In the genomic region with DNA sequence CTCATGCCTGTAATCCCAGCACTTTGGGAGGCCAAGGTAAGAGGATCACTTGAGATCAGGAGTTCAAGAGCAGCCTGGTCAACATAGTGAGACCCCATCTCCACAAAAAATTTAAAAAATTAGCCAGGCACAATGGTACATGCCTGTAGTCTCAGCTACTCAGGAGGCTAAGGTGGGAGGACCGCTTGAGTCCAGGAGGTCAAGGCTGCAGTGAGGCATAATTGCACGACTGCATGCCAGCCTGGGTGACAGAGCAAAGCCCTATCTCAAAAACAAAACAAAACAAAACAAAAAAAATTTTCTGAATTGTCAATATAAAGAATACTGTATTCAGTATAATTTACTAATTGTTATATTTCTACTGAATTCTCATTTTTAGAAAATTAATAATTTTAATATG, we compare ENCODE assay signal across 1 cellular context.
TF ChIP-seq lines count a peak whose summit lies in the region.

No MANE protein-coding gene starts in this region.

TF ChIP-seq in HepG2, 621 proteins besides CTCF, POLR2A, EP300 and RAD21 (continued from another document and continues in another):
- TF ChIP-seq, protein P1, sequence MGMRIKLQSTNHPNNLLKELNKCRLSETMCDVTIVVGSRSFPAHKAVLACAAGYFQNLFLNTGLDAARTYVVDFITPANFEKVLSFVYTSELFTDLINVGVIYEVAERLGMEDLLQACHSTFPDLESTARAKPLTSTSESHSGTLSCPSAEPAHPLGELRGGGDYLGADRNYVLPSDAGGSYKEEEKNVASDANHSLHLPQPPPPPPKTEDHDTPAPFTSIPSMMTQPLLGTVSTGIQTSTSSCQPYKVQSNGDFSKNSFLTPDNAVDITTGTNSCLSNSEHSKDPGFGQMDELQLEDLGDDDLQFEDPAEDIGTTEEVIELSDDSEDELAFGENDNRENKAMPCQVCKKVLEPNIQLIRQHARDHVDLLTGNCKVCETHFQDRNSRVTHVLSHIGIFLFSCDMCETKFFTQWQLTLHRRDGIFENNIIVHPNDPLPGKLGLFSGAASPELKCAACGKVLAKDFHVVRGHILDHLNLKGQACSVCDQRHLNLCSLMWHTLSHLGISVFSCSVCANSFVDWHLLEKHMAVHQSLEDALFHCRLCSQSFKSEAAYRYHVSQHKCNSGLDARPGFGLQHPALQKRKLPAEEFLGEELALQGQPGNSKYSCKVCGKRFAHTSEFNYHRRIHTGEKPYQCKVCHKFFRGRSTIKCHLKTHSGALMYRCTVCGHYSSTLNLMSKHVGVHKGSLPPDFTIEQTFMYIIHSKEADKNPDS (CRISPR knock-in tag; IDR thresholded peaks at IDR 0.05): no peak
- TF ChIP-seq, protein P2, sequence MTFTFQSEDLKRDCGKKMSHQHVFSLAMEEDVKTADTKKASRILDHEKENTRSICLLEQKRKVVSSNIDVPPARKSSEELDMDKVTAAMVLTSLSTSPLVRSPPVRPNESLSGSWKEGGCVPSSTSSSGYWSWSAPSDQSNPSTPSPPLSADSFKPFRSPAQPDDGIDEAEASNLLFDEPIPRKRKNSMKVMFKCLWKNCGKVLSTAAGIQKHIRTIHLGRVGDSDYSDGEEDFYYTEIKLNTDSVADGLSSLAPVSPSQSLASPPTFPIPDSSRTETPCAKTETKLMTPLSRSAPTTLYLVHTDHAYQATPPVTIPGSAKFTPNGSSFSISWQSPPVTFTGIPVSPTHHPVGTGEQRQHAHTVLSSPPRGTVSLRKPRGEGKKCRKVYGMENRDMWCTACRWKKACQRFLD (CRISPR knock-in tag; IDR thresholded peaks at IDR 0.05; ENCODE audit: borderline replicate concordance): no peak
- TF ChIP-seq, protein P3, sequence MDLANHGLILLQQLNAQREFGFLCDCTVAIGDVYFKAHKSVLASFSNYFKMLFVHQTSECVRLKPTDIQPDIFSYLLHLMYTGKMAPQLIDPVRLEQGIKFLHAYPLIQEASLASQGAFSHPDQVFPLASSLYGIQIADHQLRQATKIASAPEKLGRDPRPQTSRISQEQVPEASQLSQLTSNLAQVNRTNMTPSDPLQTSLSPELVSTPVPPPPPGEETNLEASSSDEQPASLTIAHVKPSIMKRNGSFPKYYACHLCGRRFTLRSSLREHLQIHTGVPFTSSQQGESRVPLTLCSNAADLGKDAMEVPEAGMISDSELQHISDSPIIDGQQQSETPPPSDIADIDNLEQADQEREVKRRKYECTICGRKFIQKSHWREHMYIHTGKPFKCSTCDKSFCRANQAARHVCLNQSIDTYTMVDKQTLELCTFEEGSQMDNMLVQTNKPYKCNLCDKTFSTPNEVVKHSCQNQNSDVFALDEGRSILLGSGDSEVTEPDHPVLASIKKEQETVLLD (CRISPR knock-in tag; IDR thresholded peaks at IDR 0.05; ENCODE audit: low read depth): no peak
- TF ChIP-seq ZNF263 (CRISPR knock-in tag; IDR thresholded peaks at IDR 0.05) (peak; percentile 70), CHD2 (IDR thresholded peaks at IDR 0.05; ENCODE audit: low read depth, low read length) (no peak), ZNF34 (CRISPR knock-in tag; IDR thresholded peaks at IDR 0.05; ENCODE audit: borderline replicate concordance) (no peak), RCOR2 (CRISPR knock-in tag; IDR thresholded peaks at IDR 0.05) (peak; percentile 69), ZNF674 (CRISPR knock-in tag; IDR thresholded peaks at IDR 0.05; ENCODE audit: low read depth) (no peak), SNAPC2 (CRISPR knock-in tag; IDR thresholded peaks at IDR 0.05) (no peak), NPAS2 (CRISPR knock-in tag; IDR thresholded peaks at IDR 0.05; ENCODE audit: borderline replicate concordance) (no peak), KLF12 (CRISPR knock-in tag; IDR thresholded peaks at IDR 0.05; ENCODE audit: borderline replicate concordance) (no peak), RFX1 (IDR thresholded peaks at IDR 0.05) (no peak), ZNF644 (CRISPR knock-in tag; IDR thresholded peaks at IDR 0.05; ENCODE audit: low read depth) (no peak), RARA (CRISPR knock-in tag; IDR thresholded peaks at IDR 0.05) (no peak), FOXC1 (CRISPR knock-in tag; IDR thresholded peaks at IDR 0.05; ENCODE audit: borderline replicate concordance) (no peak), MTF2 (CRISPR knock-in tag; IDR thresholded peaks at IDR 0.05; ENCODE audit: borderline replicate concordance) (no peak), SMYD3 (CRISPR knock-in tag; IDR thresholded peaks at IDR 0.05) (no peak), HNF4A (CRISPR knock-in tag; IDR thresholded peaks at IDR 0.05) (peak; percentile 56), NR2F6 (IDR thresholded peaks at IDR 0.05) (no peak), NR2F6 (CRISPR knock-in tag; IDR thresholded peaks at IDR 0.05) (peak; percentile 40; the same call in 1 of the 2 replicates), ZFY (CRISPR knock-in tag; IDR thresholded peaks at IDR 0.05) (no peak), IKZF1 (IDR thresholded peaks at IDR 0.05) (no peak), ADNP (CRISPR knock-in tag; IDR thresholded peaks at IDR 0.05) (0 out of 2 replicates have a peak, but pooled peaks have one; percentile 19), ZNF564 (CRISPR knock-in tag; IDR thresholded peaks at IDR 0.05) (no peak), MED13 (CRISPR knock-in tag; IDR thresholded peaks at IDR 0.05) (no peak), MIER2 (CRISPR knock-in tag; IDR thresholded peaks at IDR 0.05) (no peak), ZNF20 (CRISPR knock-in tag; IDR thresholded peaks at IDR 0.05) (no peak), CREB1 (IDR thresholded peaks at IDR 0.05) (no peak), CREB1 (CRISPR knock-in tag; IDR thresholded peaks at IDR 0.05) (no peak), ZMYM3 (CRISPR knock-in tag; IDR thresholded peaks at IDR 0.05) (peak; percentile 31; the same call in 1 of the 2 replicates), SALL1 (CRISPR knock-in tag; IDR thresholded peaks at IDR 0.05) (peak; percentile 45; the same call in 1 of the 2 replicates), ZNF75D (CRISPR knock-in tag; IDR thresholded peaks at IDR 0.05; ENCODE audit: borderline replicate concordance) (no peak)
- TF ChIP-seq, protein P4, sequence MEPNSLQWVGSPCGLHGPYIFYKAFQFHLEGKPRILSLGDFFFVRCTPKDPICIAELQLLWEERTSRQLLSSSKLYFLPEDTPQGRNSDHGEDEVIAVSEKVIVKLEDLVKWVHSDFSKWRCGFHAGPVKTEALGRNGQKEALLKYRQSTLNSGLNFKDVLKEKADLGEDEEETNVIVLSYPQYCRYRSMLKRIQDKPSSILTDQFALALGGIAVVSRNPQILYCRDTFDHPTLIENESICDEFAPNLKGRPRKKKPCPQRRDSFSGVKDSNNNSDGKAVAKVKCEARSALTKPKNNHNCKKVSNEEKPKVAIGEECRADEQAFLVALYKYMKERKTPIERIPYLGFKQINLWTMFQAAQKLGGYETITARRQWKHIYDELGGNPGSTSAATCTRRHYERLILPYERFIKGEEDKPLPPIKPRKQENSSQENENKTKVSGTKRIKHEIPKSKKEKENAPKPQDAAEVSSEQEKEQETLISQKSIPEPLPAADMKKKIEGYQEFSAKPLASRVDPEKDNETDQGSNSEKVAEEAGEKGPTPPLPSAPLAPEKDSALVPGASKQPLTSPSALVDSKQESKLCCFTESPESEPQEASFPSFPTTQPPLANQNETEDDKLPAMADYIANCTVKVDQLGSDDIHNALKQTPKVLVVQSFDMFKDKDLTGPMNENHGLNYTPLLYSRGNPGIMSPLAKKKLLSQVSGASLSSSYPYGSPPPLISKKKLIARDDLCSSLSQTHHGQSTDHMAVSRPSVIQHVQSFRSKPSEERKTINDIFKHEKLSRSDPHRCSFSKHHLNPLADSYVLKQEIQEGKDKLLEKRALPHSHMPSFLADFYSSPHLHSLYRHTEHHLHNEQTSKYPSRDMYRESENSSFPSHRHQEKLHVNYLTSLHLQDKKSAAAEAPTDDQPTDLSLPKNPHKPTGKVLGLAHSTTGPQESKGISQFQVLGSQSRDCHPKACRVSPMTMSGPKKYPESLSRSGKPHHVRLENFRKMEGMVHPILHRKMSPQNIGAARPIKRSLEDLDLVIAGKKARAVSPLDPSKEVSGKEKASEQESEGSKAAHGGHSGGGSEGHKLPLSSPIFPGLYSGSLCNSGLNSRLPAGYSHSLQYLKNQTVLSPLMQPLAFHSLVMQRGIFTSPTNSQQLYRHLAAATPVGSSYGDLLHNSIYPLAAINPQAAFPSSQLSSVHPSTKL (CRISPR knock-in tag; IDR thresholded peaks at IDR 0.05): 0 out of 2 replicates have a peak, but pooled peaks have one; percentile 9
- TF ChIP-seq, protein P5, sequence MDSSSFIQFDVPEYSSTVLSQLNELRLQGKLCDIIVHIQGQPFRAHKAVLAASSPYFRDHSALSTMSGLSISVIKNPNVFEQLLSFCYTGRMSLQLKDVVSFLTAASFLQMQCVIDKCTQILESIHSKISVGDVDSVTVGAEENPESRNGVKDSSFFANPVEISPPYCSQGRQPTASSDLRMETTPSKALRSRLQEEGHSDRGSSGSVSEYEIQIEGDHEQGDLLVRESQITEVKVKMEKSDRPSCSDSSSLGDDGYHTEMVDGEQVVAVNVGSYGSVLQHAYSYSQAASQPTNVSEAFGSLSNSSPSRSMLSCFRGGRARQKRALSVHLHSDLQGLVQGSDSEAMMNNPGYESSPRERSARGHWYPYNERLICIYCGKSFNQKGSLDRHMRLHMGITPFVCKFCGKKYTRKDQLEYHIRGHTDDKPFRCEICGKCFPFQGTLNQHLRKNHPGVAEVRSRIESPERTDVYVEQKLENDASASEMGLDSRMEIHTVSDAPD (CRISPR knock-in tag; IDR thresholded peaks at IDR 0.05): no peak
- TF ChIP-seq, protein P6, sequence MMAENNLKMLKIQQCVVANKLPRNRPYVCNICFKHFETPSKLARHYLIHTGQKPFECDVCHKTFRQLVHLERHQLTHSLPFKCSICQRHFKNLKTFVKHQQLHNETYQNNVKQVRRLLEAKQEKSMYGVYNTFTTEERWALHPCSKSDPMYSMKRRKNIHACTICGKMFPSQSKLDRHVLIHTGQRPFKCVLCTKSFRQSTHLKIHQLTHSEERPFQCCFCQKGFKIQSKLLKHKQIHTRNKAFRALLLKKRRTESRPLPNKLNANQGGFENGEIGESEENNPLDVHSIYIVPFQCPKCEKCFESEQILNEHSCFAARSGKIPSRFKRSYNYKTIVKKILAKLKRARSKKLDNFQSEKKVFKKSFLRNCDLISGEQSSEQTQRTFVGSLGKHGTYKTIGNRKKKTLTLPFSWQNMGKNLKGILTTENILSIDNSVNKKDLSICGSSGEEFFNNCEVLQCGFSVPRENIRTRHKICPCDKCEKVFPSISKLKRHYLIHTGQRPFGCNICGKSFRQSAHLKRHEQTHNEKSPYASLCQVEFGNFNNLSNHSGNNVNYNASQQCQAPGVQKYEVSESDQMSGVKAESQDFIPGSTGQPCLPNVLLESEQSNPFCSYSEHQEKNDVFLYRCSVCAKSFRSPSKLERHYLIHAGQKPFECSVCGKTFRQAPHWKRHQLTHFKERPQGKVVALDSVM (CRISPR knock-in tag; IDR thresholded peaks at IDR 0.05): peak; percentile 96
- TF ChIP-seq, protein P7, sequence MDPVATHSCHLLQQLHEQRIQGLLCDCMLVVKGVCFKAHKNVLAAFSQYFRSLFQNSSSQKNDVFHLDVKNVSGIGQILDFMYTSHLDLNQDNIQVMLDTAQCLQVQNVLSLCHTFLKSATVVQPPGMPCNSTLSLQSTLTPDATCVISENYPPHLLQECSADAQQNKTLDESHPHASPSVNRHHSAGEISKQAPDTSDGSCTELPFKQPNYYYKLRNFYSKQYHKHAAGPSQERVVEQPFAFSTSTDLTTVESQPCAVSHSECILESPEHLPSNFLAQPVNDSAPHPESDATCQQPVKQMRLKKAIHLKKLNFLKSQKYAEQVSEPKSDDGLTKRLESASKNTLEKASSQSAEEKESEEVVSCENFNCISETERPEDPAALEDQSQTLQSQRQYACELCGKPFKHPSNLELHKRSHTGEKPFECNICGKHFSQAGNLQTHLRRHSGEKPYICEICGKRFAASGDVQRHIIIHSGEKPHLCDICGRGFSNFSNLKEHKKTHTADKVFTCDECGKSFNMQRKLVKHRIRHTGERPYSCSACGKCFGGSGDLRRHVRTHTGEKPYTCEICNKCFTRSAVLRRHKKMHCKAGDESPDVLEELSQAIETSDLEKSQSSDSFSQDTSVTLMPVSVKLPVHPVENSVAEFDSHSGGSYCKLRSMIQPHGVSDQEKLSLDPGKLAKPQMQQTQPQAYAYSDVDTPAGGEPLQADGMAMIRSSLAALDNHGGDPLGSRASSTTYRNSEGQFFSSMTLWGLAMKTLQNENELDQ (CRISPR knock-in tag; IDR thresholded peaks at IDR 0.05; ENCODE audit: borderline replicate concordance): no peak
- TF ChIP-seq, protein P8, sequence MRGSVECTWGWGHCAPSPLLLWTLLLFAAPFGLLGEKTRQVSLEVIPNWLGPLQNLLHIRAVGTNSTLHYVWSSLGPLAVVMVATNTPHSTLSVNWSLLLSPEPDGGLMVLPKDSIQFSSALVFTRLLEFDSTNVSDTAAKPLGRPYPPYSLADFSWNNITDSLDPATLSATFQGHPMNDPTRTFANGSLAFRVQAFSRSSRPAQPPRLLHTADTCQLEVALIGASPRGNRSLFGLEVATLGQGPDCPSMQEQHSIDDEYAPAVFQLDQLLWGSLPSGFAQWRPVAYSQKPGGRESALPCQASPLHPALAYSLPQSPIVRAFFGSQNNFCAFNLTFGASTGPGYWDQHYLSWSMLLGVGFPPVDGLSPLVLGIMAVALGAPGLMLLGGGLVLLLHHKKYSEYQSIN (CRISPR knock-in tag; IDR thresholded peaks at IDR 0.05; ENCODE audit: borderline replicate concordance): no peak
- TF ChIP-seq, protein P9, sequence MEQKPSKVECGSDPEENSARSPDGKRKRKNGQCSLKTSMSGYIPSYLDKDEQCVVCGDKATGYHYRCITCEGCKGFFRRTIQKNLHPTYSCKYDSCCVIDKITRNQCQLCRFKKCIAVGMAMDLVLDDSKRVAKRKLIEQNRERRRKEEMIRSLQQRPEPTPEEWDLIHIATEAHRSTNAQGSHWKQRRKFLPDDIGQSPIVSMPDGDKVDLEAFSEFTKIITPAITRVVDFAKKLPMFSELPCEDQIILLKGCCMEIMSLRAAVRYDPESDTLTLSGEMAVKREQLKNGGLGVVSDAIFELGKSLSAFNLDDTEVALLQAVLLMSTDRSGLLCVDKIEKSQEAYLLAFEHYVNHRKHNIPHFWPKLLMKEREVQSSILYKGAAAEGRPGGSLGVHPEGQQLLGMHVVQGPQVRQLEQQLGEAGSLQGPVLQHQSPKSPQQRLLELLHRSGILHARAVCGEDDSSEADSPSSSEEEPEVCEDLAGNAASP (CRISPR knock-in tag; IDR thresholded peaks at IDR 0.05; ENCODE audit: borderline replicate concordance): no peak
- TF ChIP-seq, protein P10, sequence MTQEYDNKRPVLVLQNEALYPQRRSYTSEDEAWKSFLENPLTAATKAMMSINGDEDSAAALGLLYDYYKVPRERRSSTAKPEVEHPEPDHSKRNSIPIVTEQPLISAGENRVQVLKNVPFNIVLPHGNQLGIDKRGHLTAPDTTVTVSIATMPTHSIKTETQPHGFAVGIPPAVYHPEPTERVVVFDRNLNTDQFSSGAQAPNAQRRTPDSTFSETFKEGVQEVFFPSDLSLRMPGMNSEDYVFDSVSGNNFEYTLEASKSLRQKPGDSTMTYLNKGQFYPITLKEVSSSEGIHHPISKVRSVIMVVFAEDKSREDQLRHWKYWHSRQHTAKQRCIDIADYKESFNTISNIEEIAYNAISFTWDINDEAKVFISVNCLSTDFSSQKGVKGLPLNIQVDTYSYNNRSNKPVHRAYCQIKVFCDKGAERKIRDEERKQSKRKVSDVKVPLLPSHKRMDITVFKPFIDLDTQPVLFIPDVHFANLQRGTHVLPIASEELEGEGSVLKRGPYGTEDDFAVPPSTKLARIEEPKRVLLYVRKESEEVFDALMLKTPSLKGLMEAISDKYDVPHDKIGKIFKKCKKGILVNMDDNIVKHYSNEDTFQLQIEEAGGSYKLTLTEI (CRISPR knock-in tag; conservative IDR thresholded peaks at IDR 0.05): no peak
- TF ChIP-seq, protein P11, sequence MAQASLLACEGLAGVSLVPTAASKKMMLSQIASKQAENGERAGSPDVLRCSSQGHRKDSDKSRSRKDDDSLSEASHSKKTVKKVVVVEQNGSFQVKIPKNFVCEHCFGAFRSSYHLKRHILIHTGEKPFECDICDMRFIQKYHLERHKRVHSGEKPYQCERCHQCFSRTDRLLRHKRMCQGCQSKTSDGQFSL (CRISPR knock-in tag; IDR thresholded peaks at IDR 0.05): no peak
